Comparison of ENCODE assay signal across 1 cellular context in the genomic region with DNA sequence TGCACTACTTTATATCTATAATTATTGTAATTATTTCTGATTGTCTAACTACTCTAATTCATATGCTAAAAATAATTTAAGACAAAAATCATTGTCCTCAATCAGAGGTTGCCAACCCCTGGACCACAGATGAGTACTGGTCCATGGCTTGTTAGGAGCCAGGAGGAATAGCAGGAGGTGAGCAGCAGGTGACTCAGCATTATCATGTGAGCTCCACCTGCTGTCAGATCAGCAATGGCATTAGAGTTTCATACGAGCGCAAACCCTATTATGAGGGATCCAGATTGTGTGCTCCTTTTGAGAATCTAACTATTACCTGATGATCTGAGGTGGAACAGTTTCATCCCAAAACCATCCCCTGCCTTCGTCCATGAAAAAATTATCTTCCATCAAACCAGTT.
A peak's percentile ranks its signal among the peaks of the same experiment; 100 is the strongest.
TF ChIP-seq lines count a peak whose summit lies in the region.

No MANE protein-coding gene starts in this region.

TF ChIP-seq in H1, 55 proteins besides CTCF, POLR2A, EP300 and RAD21:
- TF ChIP-seq MAFK (IDR thresholded peaks at IDR 0.05; ENCODE audit: low read depth, low read length) (peak; percentile 72), BACH1 (IDR thresholded peaks at IDR 0.05; ENCODE audit: low read length) (peak; percentile 80), SP4 (IDR thresholded peaks at IDR 0.05; ENCODE audit: low read length) (no peak), RFX5 (IDR thresholded peaks at IDR 0.05; ENCODE audit: borderline replicate concordance, low read depth, low read length) (no peak), POLR2AphosphoS5 (IDR thresholded peaks at IDR 0.05; ENCODE audit: low read depth, low read length) (no peak), SUZ12 (IDR thresholded peaks at IDR 0.05; ENCODE audit: low read length) (no peak)
- TF ChIP-seq, protein P1, sequence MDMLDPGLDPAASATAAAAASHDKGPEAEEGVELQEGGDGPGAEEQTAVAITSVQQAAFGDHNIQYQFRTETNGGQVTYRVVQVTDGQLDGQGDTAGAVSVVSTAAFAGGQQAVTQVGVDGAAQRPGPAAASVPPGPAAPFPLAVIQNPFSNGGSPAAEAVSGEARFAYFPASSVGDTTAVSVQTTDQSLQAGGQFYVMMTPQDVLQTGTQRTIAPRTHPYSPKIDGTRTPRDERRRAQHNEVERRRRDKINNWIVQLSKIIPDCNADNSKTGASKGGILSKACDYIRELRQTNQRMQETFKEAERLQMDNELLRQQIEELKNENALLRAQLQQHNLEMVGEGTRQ (IDR thresholded peaks at IDR 0.05; ENCODE audit: low read length), result no peak
